10 cellular contexts compared by ENCODE assay signal in the genomic region with DNA sequence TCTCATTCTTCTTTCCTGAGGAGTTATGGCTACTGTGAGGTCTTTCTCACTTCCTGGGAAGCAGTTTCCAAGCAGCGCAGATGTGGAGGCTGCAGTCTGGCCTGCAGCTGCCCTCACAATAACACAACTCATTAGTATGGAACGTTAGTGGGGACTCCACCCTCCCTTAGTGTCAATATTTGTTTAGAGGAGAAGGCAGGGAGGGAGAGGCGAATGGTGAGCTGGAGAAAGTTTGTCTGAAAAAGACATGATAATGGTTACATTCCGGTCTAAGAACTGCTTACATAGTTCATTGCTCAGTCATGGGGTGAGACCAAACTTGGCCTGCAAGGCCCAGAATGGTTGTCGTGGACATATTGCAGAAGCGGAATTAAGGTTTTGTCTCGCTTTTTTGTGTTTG.
DNase-seq lines count a peak whose midpoint lies in the region; ATAC-seq and TF ChIP-seq lines count a peak whose summit lies in the region.
"Had no signal": no experiment of that assay in that cellular context is flagged by ENCODE, and none has a peak within 500 bp of the region (broad histone marks: within the 10 kb centered on the region; RNA-seq: fewer than 3 reads in every experiment).

No MANE protein-coding gene starts in this region.

- no peaks in the 10 kb centered on the region for H4K20me1 ChIP-seq in BLaER1

- H3K9me3 ChIP-seq in BLaER1 (peaks cover 27% of the 10 kb centered on the region), duodenal mucosa (ENCODE audit: control insufficient read depth in 1 of 2, low read length in 2 of 2) (no peaks in the 10 kb centered on the region)

- H3K27ac ChIP-seq in BLaER1: no peak overlapping the region
- peak overlapping the region; percentile 22 for H3K27ac ChIP-seq in duodenal mucosa (ENCODE audit: low read depth, low read length)
- H3K27ac ChIP-seq: SK-N-MC had no signal

- H3K4me3 ChIP-seq in BLaER1 (no peak overlapping the region), duodenal mucosa (ENCODE audit: low read depth in 1 of 2, low read length in 2 of 2) (no peak overlapping the region), lower leg skin (ENCODE audit: low read depth, poor library complexity, severe bottlenecking) (no peak overlapping the region)
- H3K4me3 ChIP-seq: SK-N-MC had no signal

- H3K9me3 Mint-ChIP-seq in nephron: peaks cover 9% of the 10 kb centered on the region

- no peaks in the 10 kb centered on the region for H3K36me3 ChIP-seq in BLaER1
- no peaks in the 10 kb centered on the region for H3K36me3 ChIP-seq in duodenal mucosa (ENCODE audit: control insufficient read depth in 1 of 2, insufficient read depth in 2 of 2, low read length in 2 of 2)

- TF ChIP-seq CTCF in nephron (IDR thresholded peaks at IDR 0.05; ENCODE audit: unreplicated experiment in 3 of 3) (no peak), lower leg skin (IDR thresholded peaks at IDR 0.05) (no peak)

- H3K4me1 Mint-ChIP-seq in nephron: peaks cover 10% of the 10 kb centered on the region

- H3K4me2 ChIP-seq in BLaER1: peak overlapping the region; percentile 20

- H3K9ac ChIP-seq in BLaER1 (no peak overlapping the region), duodenal mucosa (ENCODE audit: low read depth in 1 of 2, low read length in 2 of 2) (no peak overlapping the region)

- H3K36me3 Mint-ChIP-seq in nephron (ENCODE audit: low read depth): peaks cover 4% of the 10 kb centered on the region

- peak overlapping the region in 1 of 3 experiments; percentile 43 for H3K4me3 Mint-ChIP-seq in nephron

- H3K4me1 ChIP-seq in BLaER1 (peaks cover 26% of the 10 kb centered on the region), duodenal mucosa (ENCODE audit: control insufficient read depth in 1 of 2, insufficient read depth in 2 of 2, low read length in 2 of 2) (no peaks in the 10 kb centered on the region)

- ATAC-seq in Right ventricle myocardium inferior: no peak
- ATAC-seq in HG02623 (IDR thresholded peaks at IDR 0.05; ENCODE audit: unreplicated experiment): no peak

- 57 to 71% methylated on average over 7 of the region's 7 CpGs for WGBS in lower leg skin, 2 donors

- no peaks in the 10 kb centered on the region for H3K27me3 Mint-ChIP-seq in nephron (ENCODE audit: low read depth)

- H3K27me3 ChIP-seq in BLaER1: no peaks in the 10 kb centered on the region
- no peaks in the 10 kb centered on the region for H3K27me3 ChIP-seq in duodenal mucosa (ENCODE audit: control insufficient read depth in 1 of 2, insufficient read depth in 2 of 2, low read length in 2 of 2)

- peak; percentile 8 for DNase-seq in M059J (ENCODE audit: low read depth)
- DNase-seq in C1 segment of cervical spinal cord (lab: John Stamatoyannopoulos, UW): no peak
- DNase-seq in lower leg skin (ENCODE audit: low spot score in 2 of 2): no peak
- no peak for DNase-seq in Right ventricle myocardium inferior (ENCODE audit: missing footprints)
- DNase-seq: stimulated activated CD4-positive, alpha-beta T cell treated with anti-CD3 and anti-CD28 coated beads, Interleukin-15, amount 100 ng/mL, for 24 hours had no signal

- intact Hi-C loops in lower leg skin (cut with DNase I; ENCODE audit: low total_unique reads): no loop called here
- intact Hi-C loops in Right ventricle myocardium inferior (cut with DNase I): no loop called here

- TF ChIP-seq POLR2A in lower leg skin (IDR thresholded peaks at IDR 0.05): no peak

- H3K27ac Mint-ChIP-seq in nephron: peak overlapping the region; percentile 53 to 97 (median 94)
